8 cellular contexts compared by ENCODE assay signal in the genomic region with DNA sequence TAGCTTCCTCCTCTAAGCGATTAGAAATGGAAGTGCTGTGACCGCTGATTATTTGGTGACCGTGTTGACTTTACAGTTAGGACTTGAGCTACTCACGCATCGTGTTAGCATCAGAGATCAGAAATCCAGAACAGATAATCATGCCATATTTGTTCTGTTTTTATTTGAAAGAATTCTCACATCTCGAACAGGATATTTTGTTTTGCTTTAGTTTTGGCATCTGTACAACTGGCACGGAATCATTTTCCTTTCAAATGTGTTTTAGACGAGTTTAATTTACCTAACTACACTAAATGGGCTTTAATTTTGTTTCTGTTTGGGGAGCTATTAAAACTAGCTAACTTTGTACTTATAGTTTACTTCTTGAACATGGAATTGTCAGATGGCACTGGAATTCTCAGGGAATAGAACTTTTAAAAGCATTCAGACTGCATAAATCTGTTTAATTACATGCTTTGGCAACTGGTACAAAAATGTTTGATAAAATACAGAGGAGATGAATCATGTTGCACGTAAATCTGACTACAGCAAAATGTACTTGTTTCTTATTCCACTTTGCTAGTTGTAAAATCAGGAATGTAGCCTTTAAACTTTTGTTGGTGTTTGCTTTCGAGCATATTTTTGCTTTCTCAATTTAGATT. TPM values are rescaled to one million over a fixed set of nuclear protein-coding genes. Genes with fewer than 3 reads are reported as not detected.
DNase-seq lines count a peak whose midpoint lies in the region; ATAC-seq, FAIRE-seq and TF ChIP-seq lines count a peak whose summit lies in the region.

No MANE protein-coding gene starts in this region.

- no peaks in the 10 kb centered on the region for H4K20me1 ChIP-seq in DOHH2 (ENCODE audit: control insufficient read depth, insufficient read depth, low read depth, low read length)

- TF ChIP-seq CTCF in DOHH2 (IDR thresholded peaks at IDR 0.05; ENCODE audit: low read depth, low read length, poor library complexity, severe bottlenecking) = no peak

- H3K36me3 ChIP-seq in DOHH2 (ENCODE audit: control insufficient read depth, low read length) = peaks cover 48% of the 10 kb centered on the region
- peaks cover 54% of the 10 kb centered on the region for H3K36me3 ChIP-seq in MG63
- no peaks in the 10 kb centered on the region for H3K36me3 ChIP-seq in muscle layer of colon (ENCODE audit: insufficient read depth, low read length)

- H3K4me2 ChIP-seq in DOHH2 (ENCODE audit: low read length) = peak overlapping the region; percentile 70

- no peaks in the 10 kb centered on the region for H3K9me3 ChIP-seq in DOHH2 (ENCODE audit: control insufficient read depth, insufficient read depth, low read length)
- H3K9me3 ChIP-seq in MG63 = no peaks in the 10 kb centered on the region
- H3K9me3 ChIP-seq in muscle layer of colon (ENCODE audit: low read length) = no peaks in the 10 kb centered on the region

- H3K27ac ChIP-seq in DOHH2 (ENCODE audit: low read depth, low read length) (peak overlapping the region; percentile 72), muscle layer of colon (ENCODE audit: low read depth, low read length) (peak overlapping the region; percentile 93)

- H3K4me1 ChIP-seq in DOHH2 (ENCODE audit: control insufficient read depth, low read length) (peaks cover 33% of the 10 kb centered on the region), muscle layer of colon (ENCODE audit: insufficient read depth, low read length) (peaks cover 40% of the 10 kb centered on the region)

- no peak for DNase-seq in MG63
- DNase-seq in stimulated activated CD4-positive, alpha-beta T cell treated with anti-CD3 and anti-CD28 coated beads, Interleukin-1b, Interleukin-23, amount 100 ng/mL, for 48 hours = no peak
- DNase-seq in central memory CD4-positive, alpha-beta T cell = no peak

- no peaks in the 10 kb centered on the region for H3K9me2 ChIP-seq in DOHH2 (replicated peaks; ENCODE audit: control insufficient read depth, low read length)

- H3K9ac ChIP-seq in muscle layer of colon (ENCODE audit: low read length) = peak overlapping the region; percentile 86

- H3K4me3 ChIP-seq in DOHH2 (ENCODE audit: low read length) (peak overlapping the region; percentile 89), MG63 (peak overlapping the region; percentile 95), muscle layer of colon (ENCODE audit: low read depth in 1 of 2, low read length in 2 of 2) (peak overlapping the region; percentile 67 to 93)

- no peaks in the 10 kb centered on the region for H3F3A ChIP-seq in DOHH2 (ENCODE audit: control insufficient read depth, insufficient read depth)

- peak; percentile 41 for FAIRE-seq in colon (lab: Jason Lieb, UNC)

- ATAC-seq in GM21576 (IDR thresholded peaks at IDR 0.05; ENCODE audit: unreplicated experiment) (no peak), HG02981 (IDR thresholded peaks at IDR 0.05; ENCODE audit: unreplicated experiment) (no peak)

- H3K27me3 ChIP-seq in DOHH2 (ENCODE audit: control insufficient read depth, low read length) (no peaks in the 10 kb centered on the region), MG63 (no peaks in the 10 kb centered on the region), muscle layer of colon (ENCODE audit: control insufficient read depth in 1 of 2, insufficient read depth in 2 of 2, low read length in 2 of 2) (no peaks in the 10 kb centered on the region)

- peaks cover 49% of the 10 kb centered on the region for H3K79me2 ChIP-seq in DOHH2 (ENCODE audit: control insufficient read depth, low read length)

RNA-seq across cellular contexts. Expression of a gene that starts 1.4 kb away (rescaled TPM):
- 47.7 and 58.0 TPM in 2 replicates for total RNA-seq in MG63 (2014; rRNA removed; shearing (Covaris generic); ENCODE audit: low replicate concordance)
